In genomic region chr14:100533647-100534485, GRCh38 we compare ENCODE assay signal across 9 cellular contexts. TPM values are rescaled to one million over a fixed set of nuclear protein-coding genes. Genes with fewer than 3 reads are reported as not detected.
A peak's percentile ranks its signal among the peaks of the same experiment; 100 is the strongest.
DNase-seq lines count a peak whose midpoint lies in the region; ATAC-seq and TF ChIP-seq lines count a peak whose summit lies in the region.
"Had no signal": no experiment of that assay in that cellular context is flagged by ENCODE, and none has a peak within 500 bp of the region (broad histone marks: within the 10 kb centered on the region; RNA-seq: fewer than 3 reads in every experiment).

No MANE protein-coding gene starts in this region.

- no peaks in the 10 kb centered on the region for H3K27me3 Mint-ChIP-seq in activated T-cell treated with anti-CD3 and anti-CD28 coated beads, Interleukin-2, amount 50 U/mL, for 4 hours (ENCODE audit: low read depth)

- H3K4me3 ChIP-seq in right lobe of liver: no peak overlapping the region
- H3K4me3 ChIP-seq in transverse colon: no peak overlapping the region

- peaks cover 0 to 26% (median 9%) of the 10 kb centered on the region in 4 donors for H3K4me1 ChIP-seq in right lobe of liver
- H3K4me1 ChIP-seq in transverse colon: peaks cover 0 to 15% (median 11%) of the 10 kb centered on the region in 4 donors

- no peaks in the 10 kb centered on the region for H3K9me3 ChIP-seq in right lobe of liver
- no peaks in the 10 kb centered on the region for H3K9me3 ChIP-seq in transverse colon

- intact Hi-C loops in right lobe of liver (cut with DNase I): loop anchor here in 1 of 2 donors (10.0 kb wide), 1 partner anchor 121 kb away; no protein-coding TSS in a partner anchor
- intact Hi-C loops in transverse colon (cut with DNase I; ENCODE audit: low total_unique reads): no loop called here

- TF ChIP-seq EP300 in transverse colon (IDR thresholded peaks at IDR 0.05; ENCODE audit: low read depth): no peak

- peaks cover 4% of the 10 kb centered on the region for H3K4me1 Mint-ChIP-seq in activated T-cell treated with anti-CD3 and anti-CD28 coated beads, Interleukin-2, amount 50 U/mL, for 4 hours (ENCODE audit: low read depth)

- peak; percentile 61 for DNase-seq in activated effector memory CD4-positive, alpha-beta T cell treated with anti-CD3 and anti-CD28 coated beads, Interleukin-2, amount 50 U/mL, for 16 hours
- no peak for DNase-seq in activated effector memory CD4-positive, alpha-beta T cell treated with Interleukin-2 at 50 U/mL for 16 hours
- DNase-seq in activated T-cell treated with anti-CD3 and anti-CD28 coated beads, Interleukin-2, amount 50 U/mL, for 4 hours: peak; percentile 3
- peak; percentile 86 to 93 (median 91) for DNase-seq in right lobe of liver
- DNase-seq in transverse colon: peak; percentile 22
- DNase-seq in NCI-H2081 treated with DMSO at 0.1 percent for 48 hours (lab: John Stamatoyannopoulos, UW): no peak
- DNase-seq: NCI-H1105 treated with DMSO at 0.1 percent for 48 hours had no signal

- no peaks in the 10 kb centered on the region for H3K36me3 ChIP-seq in right lobe of liver
- H3K36me3 ChIP-seq in transverse colon: no peaks in the 10 kb centered on the region

- 76% methylated on average over 4 of the region's 17 CpGs for WGBS in right lobe of liver (ENCODE audit: insufficient coverage, low coverage, low lambda C conversion rate, missing lambda C conversion rate)
- 44 to 47% methylated on average over 3 to 14 of the region's 17 CpGs for WGBS in transverse colon (ENCODE audit: low coverage in 1 of 2), 2 donors

- ATAC-seq in activated T-cell treated with anti-CD3 and anti-CD28 coated beads, Interleukin-2, amount 50 U/mL, for 4 hours: no peak
- ATAC-seq in right lobe of liver: peak; percentile 91 to 94 (median 92)
- no peak for ATAC-seq in GM21825 (IDR thresholded peaks at IDR 0.05; ENCODE audit: unreplicated experiment)
- ATAC-seq in HG03565 (IDR thresholded peaks at IDR 0.05; ENCODE audit: unreplicated experiment): no peak

- peaks cover 5% of the 10 kb centered on the region for H3K36me3 Mint-ChIP-seq in activated T-cell treated with anti-CD3 and anti-CD28 coated beads, Interleukin-2, amount 50 U/mL, for 4 hours (ENCODE audit: insufficient read depth)

- TF ChIP-seq POLR2A in right lobe of liver (IDR thresholded peaks at IDR 0.05): no peak
- no peak for TF ChIP-seq POLR2A in transverse colon (IDR thresholded peaks at IDR 0.05)

- peak overlapping the region; percentile 21 to 93 (median 89) for H3K27ac ChIP-seq in right lobe of liver
- no peak overlapping the region for H3K27ac ChIP-seq in transverse colon

- in situ Hi-C loops in transverse colon (cut with MboI; ENCODE audit: low pct_ligation_motif_present in 1 of 4, low pct_unique_long_range_greater_than_20kb in 1 of 4, low sequenced_read_pairs in 3 of 4): no loop called here

- TF ChIP-seq CTCF in right lobe of liver (IDR thresholded peaks at IDR 0.05) (no peak), transverse colon (IDR thresholded peaks at IDR 0.05) (no peak)

- no peaks in the 10 kb centered on the region for H3K27me3 ChIP-seq in right lobe of liver
- H3K27me3 ChIP-seq in transverse colon: no peaks in the 10 kb centered on the region

- H3K9me3 Mint-ChIP-seq in activated T-cell treated with anti-CD3 and anti-CD28 coated beads, Interleukin-2, amount 50 U/mL, for 4 hours: no peaks in the 10 kb centered on the region

- H3K4me3 Mint-ChIP-seq in activated T-cell treated with anti-CD3 and anti-CD28 coated beads, Interleukin-2, amount 50 U/mL, for 4 hours: no peak overlapping the region

RNA-seq across cellular contexts. Expression of gene BEGAIN, which starts 53.4 kb away (rescaled TPM):
- 1 to 10 TPM in 2 of 3 donors, under 1 TPM in 1; 0.53 to 3.9 (median 2.0) TPM for total RNA-seq in activated T-cell treated with anti-CD3 and anti-CD28 coated beads, Interleukin-2, amount 50 U/mL, for 4 hours
- total RNA-seq in right lobe of liver (under 1 TPM; 0.12 to 0.61 (median 0.34) TPM), transverse colon (1 to 10 TPM in 1 of 4 donors, under 1 TPM in 2, not detected in 1; 0.27 to 2.5 (median 0.37) TPM)

Comparison
In these comparisons a context has a peak if more than half of its experiments do, and no peak if none do; other contexts are left out.
1. DNase-seq: peak in activated effector memory CD4-positive, alpha-beta T cell treated with anti-CD3 and anti-CD28 coated beads, Interleukin-2, amount 50 U/mL, for 16 hours (single experiment), activated T-cell treated with anti-CD3 and anti-CD28 coated beads, Interleukin-2, amount 50 U/mL, for 4 hours (single experiment), right lobe of liver (3 of 3) and transverse colon (single experiment); none in activated effector memory CD4-positive, alpha-beta T cell treated with Interleukin-2 at 50 U/mL for 16 hours (single experiment) and NCI-H2081 treated with DMSO at 0.1 percent for 48 hours (single experiment).
2. ATAC-seq: peak in right lobe of liver (4 of 4); none in activated T-cell treated with anti-CD3 and anti-CD28 coated beads, Interleukin-2, amount 50 U/mL, for 4 hours (0 of 2), GM21825 (single experiment) and HG03565 (single experiment).
3. H3K27ac ChIP-seq: peak in right lobe of liver (3 of 3); none in transverse colon (0 of 4).